Comparison of ENCODE assay signal across 1 cellular context in genomic region chr4:89110986-89111832, GRCh38.
TF ChIP-seq lines count a peak whose summit lies in the region.

Gene TIGD2, plus strand, starts transcription at chr4:89111533. Its CDS starts 1,442 bp downstream, at chr4:89112975.

TF ChIP-seq in GM12878, 131 proteins besides CTCF, POLR2A, EP300 and RAD21 (continued from another document and continues in another):
- TF ChIP-seq, protein P1, sequence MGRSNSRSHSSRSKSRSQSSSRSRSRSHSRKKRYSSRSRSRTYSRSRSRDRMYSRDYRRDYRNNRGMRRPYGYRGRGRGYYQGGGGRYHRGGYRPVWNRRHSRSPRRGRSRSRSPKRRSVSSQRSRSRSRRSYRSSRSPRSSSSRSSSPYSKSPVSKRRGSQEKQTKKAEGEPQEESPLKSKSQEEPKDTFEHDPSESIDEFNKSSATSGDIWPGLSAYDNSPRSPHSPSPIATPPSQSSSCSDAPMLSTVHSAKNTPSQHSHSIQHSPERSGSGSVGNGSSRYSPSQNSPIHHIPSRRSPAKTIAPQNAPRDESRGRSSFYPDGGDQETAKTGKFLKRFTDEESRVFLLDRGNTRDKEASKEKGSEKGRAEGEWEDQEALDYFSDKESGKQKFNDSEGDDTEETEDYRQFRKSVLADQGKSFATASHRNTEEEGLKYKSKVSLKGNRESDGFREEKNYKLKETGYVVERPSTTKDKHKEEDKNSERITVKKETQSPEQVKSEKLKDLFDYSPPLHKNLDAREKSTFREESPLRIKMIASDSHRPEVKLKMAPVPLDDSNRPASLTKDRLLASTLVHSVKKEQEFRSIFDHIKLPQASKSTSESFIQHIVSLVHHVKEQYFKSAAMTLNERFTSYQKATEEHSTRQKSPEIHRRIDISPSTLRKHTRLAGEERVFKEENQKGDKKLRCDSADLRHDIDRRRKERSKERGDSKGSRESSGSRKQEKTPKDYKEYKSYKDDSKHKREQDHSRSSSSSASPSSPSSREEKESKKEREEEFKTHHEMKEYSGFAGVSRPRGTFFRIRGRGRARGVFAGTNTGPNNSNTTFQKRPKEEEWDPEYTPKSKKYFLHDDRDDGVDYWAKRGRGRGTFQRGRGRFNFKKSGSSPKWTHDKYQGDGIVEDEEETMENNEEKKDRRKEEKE (IDR thresholded peaks at IDR 0.05), result no peak
- TF ChIP-seq CREM (IDR thresholded peaks at IDR 0.05; ENCODE audit: low read depth) (0 out of 2 replicates have a peak, but pooled peaks have one; percentile 18), TCF7 (IDR thresholded peaks at IDR 0.05; ENCODE audit: borderline replicate concordance) (no peak), MTA2 (IDR thresholded peaks at IDR 0.05; ENCODE audit: low read depth) (no peak), STAT3 (IDR thresholded peaks at IDR 0.05; ENCODE audit: low read depth, low read length) (no peak), ZNF384 (IDR thresholded peaks at IDR 0.05; ENCODE audit: borderline replicate concordance, low read depth, low read length) (no peak), HDGF (IDR thresholded peaks at IDR 0.05) (no peak), RELA (IDR thresholded peaks at IDR 0.05; ENCODE audit: borderline replicate concordance, partially characterized antibody) (peak; percentile 44), IRF4 (IDR thresholded peaks at IDR 0.05; ENCODE audit: low read depth, low read length) (no peak), YY1 (IDR thresholded peaks at IDR 0.05; ENCODE audit: low read depth, low read length) (peak; percentile 43; the same call in 1 of the 2 replicates), CBX3 (IDR thresholded peaks at IDR 0.05; ENCODE audit: borderline replicate concordance, low read depth) (no peak), NKRF (conservative IDR thresholded peaks at IDR 0.05) (peak; percentile 98), HSF1 (IDR thresholded peaks at IDR 0.05; ENCODE audit: low read depth, low read length) (no peak), WRNIP1 (IDR thresholded peaks at IDR 0.05; ENCODE audit: borderline replicate concordance, low read depth, low read length) (no peak), USF1 (IDR thresholded peaks at IDR 0.05; ENCODE audit: borderline replicate concordance, extremely low read length, insufficient read depth, low read depth, low read length) (peak; percentile 40), ZNF622 (IDR thresholded peaks at IDR 0.05) (no peak), GATAD2B (conservative IDR thresholded peaks at IDR 0.05; ENCODE audit: low read depth) (peak; percentile 84), RAD51 (IDR thresholded peaks at IDR 0.05) (peak; percentile 60; the same call in 1 of the 2 replicates), STAT1 (conservative IDR thresholded peaks at IDR 0.05) (no peak), TCF3 (IDR thresholded peaks at IDR 0.05; ENCODE audit: borderline replicate concordance, insufficient read depth, low read depth, low read length) (0 out of 2 replicates have a peak, but pooled peaks have one; percentile 35), SKIL (IDR thresholded peaks at IDR 0.05; ENCODE audit: low read depth, poor library complexity, severe bottlenecking) (no peak), EGR1 (IDR thresholded peaks at IDR 0.05; ENCODE audit: borderline replicate concordance in 1 of 2, low read depth in 2 of 2, low read length in 2 of 2) (peak; percentile 80 to 97), BCL3 (IDR thresholded peaks at IDR 0.05; ENCODE audit: borderline replicate concordance, insufficient read depth, low read depth, low read length, poor library complexity, severe bottlenecking) (peak; percentile 18), MEF2B (IDR thresholded peaks at IDR 0.05; ENCODE audit: partially characterized antibody, poor library complexity, severe bottlenecking) (peak; percentile 75), IRF5 (IDR thresholded peaks at IDR 0.05; ENCODE audit: borderline replicate concordance) (no peak), TAF1 (IDR thresholded peaks at IDR 0.05; ENCODE audit: borderline replicate concordance, low read depth, low read length) (peak; percentile 62; the same call in 1 of the 2 replicates), SUZ12 (IDR thresholded peaks at IDR 0.05; ENCODE audit: unreplicated experiment) (no peak)
- TF ChIP-seq, protein P2, sequence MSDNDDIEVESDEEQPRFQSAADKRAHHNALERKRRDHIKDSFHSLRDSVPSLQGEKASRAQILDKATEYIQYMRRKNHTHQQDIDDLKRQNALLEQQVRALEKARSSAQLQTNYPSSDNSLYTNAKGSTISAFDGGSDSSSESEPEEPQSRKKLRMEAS (IDR thresholded peaks at IDR 0.05; ENCODE audit: low read depth, low read length), result peak; percentile 94; the same call in 1 of the 2 replicates
- TF ChIP-seq, protein P3, sequence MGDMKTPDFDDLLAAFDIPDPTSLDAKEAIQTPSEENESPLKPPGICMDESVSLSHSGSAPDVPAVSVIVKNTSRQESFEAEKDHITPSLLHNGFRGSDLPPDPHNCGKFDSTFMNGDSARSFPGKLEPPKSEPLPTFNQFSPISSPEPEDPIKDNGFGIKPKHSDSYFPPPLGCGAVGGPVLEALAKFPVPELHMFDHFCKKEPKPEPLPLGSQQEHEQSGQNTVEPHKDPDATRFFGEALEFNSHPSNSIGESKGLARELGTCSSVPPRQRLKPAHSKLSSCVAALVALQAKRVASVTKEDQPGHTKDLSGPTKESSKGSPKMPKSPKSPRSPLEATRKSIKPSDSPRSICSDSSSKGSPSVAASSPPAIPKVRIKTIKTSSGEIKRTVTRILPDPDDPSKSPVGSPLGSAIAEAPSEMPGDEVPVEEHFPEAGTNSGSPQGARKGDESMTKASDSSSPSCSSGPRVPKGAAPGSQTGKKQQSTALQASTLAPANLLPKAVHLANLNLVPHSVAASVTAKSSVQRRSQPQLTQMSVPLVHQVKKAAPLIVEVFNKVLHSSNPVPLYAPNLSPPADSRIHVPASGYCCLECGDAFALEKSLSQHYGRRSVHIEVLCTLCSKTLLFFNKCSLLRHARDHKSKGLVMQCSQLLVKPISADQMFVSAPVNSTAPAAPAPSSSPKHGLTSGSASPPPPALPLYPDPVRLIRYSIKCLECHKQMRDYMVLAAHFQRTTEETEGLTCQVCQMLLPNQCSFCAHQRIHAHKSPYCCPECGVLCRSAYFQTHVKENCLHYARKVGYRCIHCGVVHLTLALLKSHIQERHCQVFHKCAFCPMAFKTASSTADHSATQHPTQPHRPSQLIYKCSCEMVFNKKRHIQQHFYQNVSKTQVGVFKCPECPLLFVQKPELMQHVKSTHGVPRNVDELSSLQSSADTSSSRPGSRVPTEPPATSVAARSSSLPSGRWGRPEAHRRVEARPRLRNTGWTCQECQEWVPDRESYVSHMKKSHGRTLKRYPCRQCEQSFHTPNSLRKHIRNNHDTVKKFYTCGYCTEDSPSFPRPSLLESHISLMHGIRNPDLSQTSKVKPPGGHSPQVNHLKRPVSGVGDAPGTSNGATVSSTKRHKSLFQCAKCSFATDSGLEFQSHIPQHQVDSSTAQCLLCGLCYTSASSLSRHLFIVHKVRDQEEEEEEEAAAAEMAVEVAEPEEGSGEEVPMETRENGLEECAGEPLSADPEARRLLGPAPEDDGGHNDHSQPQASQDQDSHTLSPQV (IDR thresholded peaks at IDR 0.05), result peak; percentile 21; the same call in 1 of the 2 replicates
- TF ChIP-seq, protein P4, sequence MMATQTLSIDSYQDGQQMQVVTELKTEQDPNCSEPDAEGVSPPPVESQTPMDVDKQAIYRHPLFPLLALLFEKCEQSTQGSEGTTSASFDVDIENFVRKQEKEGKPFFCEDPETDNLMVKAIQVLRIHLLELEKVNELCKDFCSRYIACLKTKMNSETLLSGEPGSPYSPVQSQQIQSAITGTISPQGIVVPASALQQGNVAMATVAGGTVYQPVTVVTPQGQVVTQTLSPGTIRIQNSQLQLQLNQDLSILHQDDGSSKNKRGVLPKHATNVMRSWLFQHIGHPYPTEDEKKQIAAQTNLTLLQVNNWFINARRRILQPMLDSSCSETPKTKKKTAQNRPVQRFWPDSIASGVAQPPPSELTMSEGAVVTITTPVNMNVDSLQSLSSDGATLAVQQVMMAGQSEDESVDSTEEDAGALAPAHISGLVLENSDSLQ (IDR thresholded peaks at IDR 0.05), result no peak
- TF ChIP-seq, protein P5, sequence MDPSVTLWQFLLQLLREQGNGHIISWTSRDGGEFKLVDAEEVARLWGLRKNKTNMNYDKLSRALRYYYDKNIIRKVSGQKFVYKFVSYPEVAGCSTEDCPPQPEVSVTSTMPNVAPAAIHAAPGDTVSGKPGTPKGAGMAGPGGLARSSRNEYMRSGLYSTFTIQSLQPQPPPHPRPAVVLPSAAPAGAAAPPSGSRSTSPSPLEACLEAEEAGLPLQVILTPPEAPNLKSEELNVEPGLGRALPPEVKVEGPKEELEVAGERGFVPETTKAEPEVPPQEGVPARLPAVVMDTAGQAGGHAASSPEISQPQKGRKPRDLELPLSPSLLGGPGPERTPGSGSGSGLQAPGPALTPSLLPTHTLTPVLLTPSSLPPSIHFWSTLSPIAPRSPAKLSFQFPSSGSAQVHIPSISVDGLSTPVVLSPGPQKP (IDR thresholded peaks at IDR 0.05; ENCODE audit: low read depth, low read length), result peak; percentile 59; the same call in 1 of the 2 replicates
- TF ChIP-seq, protein P6, sequence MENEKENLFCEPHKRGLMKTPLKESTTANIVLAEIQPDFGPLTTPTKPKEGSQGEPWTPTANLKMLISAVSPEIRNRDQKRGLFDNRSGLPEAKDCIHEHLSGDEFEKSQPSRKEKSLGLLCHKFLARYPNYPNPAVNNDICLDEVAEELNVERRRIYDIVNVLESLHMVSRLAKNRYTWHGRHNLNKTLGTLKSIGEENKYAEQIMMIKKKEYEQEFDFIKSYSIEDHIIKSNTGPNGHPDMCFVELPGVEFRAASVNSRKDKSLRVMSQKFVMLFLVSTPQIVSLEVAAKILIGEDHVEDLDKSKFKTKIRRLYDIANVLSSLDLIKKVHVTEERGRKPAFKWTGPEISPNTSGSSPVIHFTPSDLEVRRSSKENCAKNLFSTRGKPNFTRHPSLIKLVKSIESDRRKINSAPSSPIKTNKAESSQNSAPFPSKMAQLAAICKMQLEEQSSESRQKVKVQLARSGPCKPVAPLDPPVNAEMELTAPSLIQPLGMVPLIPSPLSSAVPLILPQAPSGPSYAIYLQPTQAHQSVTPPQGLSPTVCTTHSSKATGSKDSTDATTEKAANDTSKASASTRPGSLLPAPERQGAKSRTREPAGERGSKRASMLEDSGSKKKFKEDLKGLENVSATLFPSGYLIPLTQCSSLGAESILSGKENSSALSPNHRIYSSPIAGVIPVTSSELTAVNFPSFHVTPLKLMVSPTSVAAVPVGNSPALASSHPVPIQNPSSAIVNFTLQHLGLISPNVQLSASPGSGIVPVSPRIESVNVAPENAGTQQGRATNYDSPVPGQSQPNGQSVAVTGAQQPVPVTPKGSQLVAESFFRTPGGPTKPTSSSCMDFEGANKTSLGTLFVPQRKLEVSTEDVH (IDR thresholded peaks at IDR 0.05; ENCODE audit: low read depth, partially characterized antibody), result no peak
